15 cellular contexts compared by ENCODE assay signal in the genomic region with DNA sequence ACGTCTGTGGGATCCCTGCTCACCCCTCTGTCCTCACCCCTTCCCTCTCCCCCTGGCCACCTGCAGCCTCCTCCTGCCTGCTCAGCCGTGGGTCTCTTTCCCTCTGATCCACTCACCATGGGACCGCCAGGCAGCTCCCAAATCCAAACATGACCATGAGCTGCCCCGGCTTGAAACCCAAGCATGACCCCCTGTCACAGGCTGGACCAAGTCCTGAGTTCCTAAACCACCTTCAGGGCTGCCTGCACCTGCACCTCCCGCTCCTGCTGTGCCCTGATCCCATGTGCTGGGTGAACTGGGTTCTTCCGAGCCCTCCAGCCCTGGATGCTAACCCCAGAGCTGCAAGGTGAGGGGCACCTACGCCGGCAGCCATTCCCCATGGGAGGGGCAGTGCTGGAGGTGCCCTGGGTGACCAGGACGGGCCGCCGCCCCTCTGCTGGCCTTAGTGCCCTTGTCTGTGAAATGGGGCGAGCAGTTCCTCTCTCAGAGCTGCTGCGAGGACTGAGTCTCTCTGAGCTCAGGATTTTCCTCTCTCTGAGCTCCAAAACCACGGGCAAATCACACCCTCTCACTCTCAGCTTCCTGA.
"Had no signal": no experiment of that assay in that cellular context is flagged by ENCODE, and none has a peak within 500 bp of the region (broad histone marks: within the 10 kb centered on the region; RNA-seq: fewer than 3 reads in every experiment).

No MANE protein-coding gene starts in this region.

- ATAC-seq: natural killer cell, upper lobe of right lung had no signal

- DNase-seq: activated CD4-positive, alpha-beta T cell treated with anti-CD3 and anti-CD28 coated beads for 4 hours; activated naive CD4-positive, alpha-beta T cell treated with anti-CD3 and anti-CD28 coated beads, Interleukin-2, amount 50 U/mL, for 16 hours; foreskin fibroblast; left cardiac atrium; natural killer cell; occipital lobe; sigmoid colon; stimulated activated CD4-positive, alpha-beta T cell treated with anti-CD3 and anti-CD28 coated beads, Interleukin-12 subunit alpha, Interleukin-12 subunit beta, amount 100 ng/mL, for 4 hours; stimulated activated naive CD4-positive, alpha-beta T cell treated with Interleukin-2 at 50 U/mL for 16 hours; upper lobe of right lung had no signal

- H3K9me3 Mint-ChIP-seq: activated T-helper 2 cell treated with anti-CD3 and anti-CD28 coated beads, Interferon-gamma antibody, Interleukin-2, Interleukin-4, amounts not matched to agents 10 μg/mL and 5 μg/mL and 100 μg/mL, durations not matched to agents 14 hours and 24 hours and 36 hours; natural killer cell had no signal

- H3K4me3 ChIP-seq: breast epithelium, esophagus muscularis mucosa, lung, sigmoid colon, suprapubic skin, upper lobe of right lung had no signal

- H3K36me3 ChIP-seq: breast epithelium, esophagus muscularis mucosa, sigmoid colon, suprapubic skin, upper lobe of right lung had no signal

- H3K9me3 ChIP-seq: breast epithelium, esophagus muscularis mucosa, sigmoid colon, suprapubic skin, upper lobe of right lung had no signal

- H3K27me3 ChIP-seq: breast epithelium, esophagus muscularis mucosa, sigmoid colon, upper lobe of right lung had no signal

- H3K27ac ChIP-seq: breast epithelium, esophagus muscularis mucosa, sigmoid colon, suprapubic skin, upper lobe of right lung had no signal

- H3K27ac Mint-ChIP-seq: activated T-helper 2 cell treated with anti-CD3 and anti-CD28 coated beads, Interferon-gamma antibody, Interleukin-2, Interleukin-4, amounts not matched to agents 10 μg/mL and 5 μg/mL and 100 μg/mL, durations not matched to agents 14 hours and 24 hours and 36 hours; natural killer cell had no signal

- H3K4me3 Mint-ChIP-seq: natural killer cell had no signal

- H3K4me1 ChIP-seq: breast epithelium had no signal

- H3K36me3 Mint-ChIP-seq: natural killer cell had no signal
